In the genomic region with DNA sequence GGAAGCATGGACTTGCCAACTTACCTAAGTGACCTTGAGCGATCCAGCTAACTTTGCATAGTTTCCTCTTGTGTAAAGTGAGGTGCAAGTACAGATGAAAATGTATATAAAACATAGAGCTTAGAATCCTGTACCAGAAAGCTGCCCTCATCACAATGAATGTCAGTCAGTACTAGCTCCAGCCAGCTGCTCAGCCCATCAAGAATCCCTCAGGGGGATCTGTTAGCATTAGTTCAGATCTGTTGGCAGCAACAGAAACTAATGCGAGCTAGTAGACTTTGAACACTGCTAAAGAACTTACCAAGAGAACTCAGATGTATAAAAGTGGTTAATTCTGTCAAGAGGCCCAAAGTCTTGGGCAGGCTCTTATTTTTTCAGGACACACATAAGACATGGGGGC, we compare ENCODE assay signal across 22 cellular contexts. TPM values are rescaled to one million over a fixed set of nuclear protein-coding genes. Genes with fewer than 3 reads are reported as not detected.
A peak's percentile ranks its signal among the peaks of the same experiment; 100 is the strongest.
DNase-seq lines count a peak whose midpoint lies in the region; ATAC-seq, FAIRE-seq and TF ChIP-seq lines count a peak whose summit lies in the region.
"Had no signal": no experiment of that assay in that cellular context is flagged by ENCODE, and none has a peak within 500 bp of the region (broad histone marks: within the 10 kb centered on the region; RNA-seq: fewer than 3 reads in every experiment).

No MANE protein-coding gene starts in this region.

- H3K56ac ChIP-seq in IMR-90 (ENCODE audit: extremely low read depth, insufficient read depth, low read length) = no peak overlapping the region

- no peak overlapping the region for H3K4me2 ChIP-seq in IMR-90 (ENCODE audit: low read depth, low read length)

- TF ChIP-seq CTCF in IMR-90 (conservative IDR thresholded peaks at IDR 0.05; ENCODE audit: low read depth, low read length) = no peak
- no peak for TF ChIP-seq CTCF in body of pancreas (IDR thresholded peaks at IDR 0.05)
- no peak for TF ChIP-seq CTCF in liver (IDR thresholded peaks at IDR 0.05; ENCODE audit: low read depth, low read length, missing input control)
- TF ChIP-seq CTCF in stomach (IDR thresholded peaks at IDR 0.05) = no peak

- intact Hi-C loops in IMR-90 (cut with micrococcal nuclease) = no loop called here
- intact Hi-C loops in body of pancreas (cut with DNase I) = no loop called here
- intact Hi-C loops in stomach (cut with DNase I; ENCODE audit: low total_unique reads) = no loop called here

- CTCF ChIA-PET in IMR-90 (lab: Yijun Ruan, JAX) = interaction anchor here (1.3 kb wide), 1 partner anchor 9 kb away, joined by 6 read pairs; no protein-coding TSS in a partner anchor

- H3K9me3 ChIP-seq in IMR-90 (ENCODE audit: control insufficient read depth, insufficient read depth, low read length) = no peaks in the 10 kb centered on the region
- no peaks in the 10 kb centered on the region for H3K9me3 ChIP-seq in body of pancreas
- H3K9me3 ChIP-seq in liver (ENCODE audit: control insufficient read depth in 4 of 4, low read length in 3 of 4) = no peaks in the 10 kb centered on the region
- H3K9me3 ChIP-seq in stomach = no peaks in the 10 kb centered on the region

- 0 out of 2 replicates have a peak overlapping the region, but pooled peaks have one; percentile 4 for H3K4ac ChIP-seq in IMR-90 (ENCODE audit: low read depth, low read length)

- no peak overlapping the region for H2BK120ac ChIP-seq in IMR-90 (ENCODE audit: low read depth, low read length)

- peaks cover 40 to 88% of the 10 kb centered on the region in 2 experiments; a peak in 3 of 4 replicates for H3K79me1 ChIP-seq in IMR-90 (ENCODE audit: low read depth in 1 of 2, low read length in 2 of 2)

- H2AFZ ChIP-seq in IMR-90 (replicated peaks; ENCODE audit: low read length, poor library complexity) = no peak overlapping the region

- H2BK15ac ChIP-seq in IMR-90 (ENCODE audit: low read depth, low read length) = no peak overlapping the region

- H3K4me3 ChIP-seq in IMR-90 (ENCODE audit: insufficient read depth, low read depth, low read length) (no peak overlapping the region), body of pancreas (no peak overlapping the region), liver (ENCODE audit: low read depth in 1 of 3, low read length in 3 of 3) (no peak overlapping the region), stomach (no peak overlapping the region)
- H3K4me3 ChIP-seq: cardiac muscle cell, GM12878 had no signal

- H3K23ac ChIP-seq in IMR-90 (ENCODE audit: low read depth, low read length) = no peak overlapping the region

- H3K4me1 ChIP-seq in IMR-90 (ENCODE audit: control insufficient read depth, insufficient read depth, low read length) (peaks cover 22% of the 10 kb centered on the region), body of pancreas (peaks cover 42% of the 10 kb centered on the region), liver (ENCODE audit: control insufficient read depth in 4 of 4, insufficient read depth in 4 of 4, low read length in 3 of 4) (peaks cover 4 to 13% (median 9%) of the 10 kb centered on the region in 4 donors), stomach (peaks cover 8 to 80% (median 36%) of the 10 kb centered on the region in 4 donors)

- H4K91ac ChIP-seq in IMR-90 (ENCODE audit: insufficient read depth, low read depth, low read length) = no peak overlapping the region

- no peak overlapping the region for H4K5ac ChIP-seq in IMR-90 (ENCODE audit: low read depth, low read length)

- dilution Hi-C loops in IMR-90 (cut with HindIII; ENCODE audit: low sequenced_read_pairs, unreplicated experiment) = no loop called here

- ATAC-seq in IMR-90 (ENCODE audit: low read depth) = no peak
- ATAC-seq in body of pancreas = no peak
- no peak for ATAC-seq in HG02852 (IDR thresholded peaks at IDR 0.05; ENCODE audit: unreplicated experiment)
- no peak for ATAC-seq in GM18909 (IDR thresholded peaks at IDR 0.05; ENCODE audit: poor library complexity, unreplicated experiment)
- ATAC-seq: GM12878 had no signal

- no peak for TF ChIP-seq RAD21 in IMR-90 (IDR thresholded peaks at IDR 0.05; ENCODE audit: low read length)
- no peak for TF ChIP-seq RAD21 in liver (IDR thresholded peaks at IDR 0.05)

- no peak for DNase-seq in IMR-90
- DNase-seq in body of pancreas = no peak
- DNase-seq in stomach = no peak
- no peak for DNase-seq in GM12892 (ENCODE audit: insufficient read length)
- DNase-seq: activated CD4-positive, CD25-positive, alpha-beta regulatory T cell; activated CD8-positive, alpha-beta memory T cell treated with anti-CD3 and anti-CD28 coated beads for 24 hours; activated naive CD8-positive, alpha-beta T cell treated with anti-CD3 and anti-CD28 coated beads, Interleukin-2, amount 10 ng/mL, durations not matched to agents 7 days and 5 days; effector memory CD4-positive, alpha-beta T cell; GDM1; MM.1S; NCI-H1694; nephron progenitor cell; SIG-M5 had no signal

- H3K9me1 ChIP-seq in IMR-90 (ENCODE audit: insufficient read depth, low read length) = peaks cover 41% of the 10 kb centered on the region

- TF ChIP-seq POLR2A in IMR-90 (IDR thresholded peaks at IDR 0.05; ENCODE audit: low read depth, low read length) = no peak
- no peak for TF ChIP-seq POLR2A in body of pancreas (IDR thresholded peaks at IDR 0.05)
- no peak for TF ChIP-seq POLR2A in stomach (IDR thresholded peaks at IDR 0.05)
- TF ChIP-seq POLR2A in GM12892 (IDR thresholded peaks at IDR 0.05; ENCODE audit: low read depth, low read length) = no peak

- H3K9ac ChIP-seq in IMR-90 (ENCODE audit: low read depth, low read length) = no peak overlapping the region
- H3K9ac ChIP-seq in liver (ENCODE audit: low read depth in 1 of 2, low read length in 2 of 2) = no peak overlapping the region

- H3K18ac ChIP-seq in IMR-90 (ENCODE audit: low read depth, low read length) = no peak overlapping the region; the same call in 1 of the 2 replicates

- in situ Hi-C loops in IMR-90 (cut with MboI; ENCODE audit: low sequenced_read_pairs) = no loop called here

- H3K36me3 ChIP-seq in IMR-90 (ENCODE audit: control insufficient read depth, insufficient read depth, low read length) = peaks cover 32% of the 10 kb centered on the region
- H3K36me3 ChIP-seq in body of pancreas (replicated peaks in 1 of 2; ENCODE audit: insufficient read depth in 1 of 2, low read depth in 2 of 2) = peaks cover 0 to 11% of the 10 kb centered on the region in 2 donors
- H3K36me3 ChIP-seq in liver (ENCODE audit: control insufficient read depth in 4 of 4, insufficient read depth in 3 of 4, low read depth in 1 of 4, low read length in 3 of 4) = peaks cover 4 to 22% (median 16%) of the 10 kb centered on the region in 4 donors
- H3K36me3 ChIP-seq in stomach = peaks cover 20 to 65% (median 57%) of the 10 kb centered on the region in 4 donors

- H3K14ac ChIP-seq in IMR-90 (replicated peaks; ENCODE audit: low read depth, low read length) = peak overlapping the region; percentile 16; the same call in 1 of the 2 replicates

- H3K27me3 ChIP-seq in IMR-90 (ENCODE audit: control insufficient read depth, insufficient read depth, low read length) (no peaks in the 10 kb centered on the region), body of pancreas (no peaks in the 10 kb centered on the region), liver (ENCODE audit: control insufficient read depth in 4 of 4, insufficient read depth in 4 of 4, low read length in 3 of 4) (no peaks in the 10 kb centered on the region), stomach (no peaks in the 10 kb centered on the region)
- H3K27me3 ChIP-seq: cardiac muscle cell had no signal

- no peak overlapping the region for H2AK9ac ChIP-seq in IMR-90 (replicated peaks; ENCODE audit: low read depth, low read length, poor library complexity)

- H4K20me1 ChIP-seq in IMR-90 (ENCODE audit: insufficient read depth, low read length) = peaks cover 15% of the 10 kb centered on the region; the same call in 1 of the 2 replicates

- H4K8ac ChIP-seq in IMR-90 (ENCODE audit: low read depth in 2 of 2, low read length in 2 of 2) = no peak overlapping the region; a peak in 1 of 4 replicates

- no peak overlapping the region for H2BK20ac ChIP-seq in IMR-90 (ENCODE audit: low read depth, low read length)

- H2BK5ac ChIP-seq in IMR-90 (ENCODE audit: low read depth, low read length, poor library complexity, severe bottlenecking) = peak overlapping the region; percentile 24

- H3K27ac ChIP-seq in IMR-90 (ENCODE audit: insufficient read depth, low read length) (peak overlapping the region; percentile 3; the same call in 1 of the 2 replicates), body of pancreas (peak overlapping the region in 3 of 4 donors; percentile 21 to 88 (median 32)), liver (ENCODE audit: low read depth in 1 of 2, low read length in 2 of 2) (peak overlapping the region; percentile 51 to 79), stomach (peak overlapping the region; percentile 36 to 90 (median 87))
- H3K27ac ChIP-seq: cardiac muscle cell had no signal

- no peak for TF ChIP-seq EP300 in stomach (IDR thresholded peaks at IDR 0.05)

- FAIRE-seq in GM12892 (lab: Jason Lieb, UNC) = no peak
- FAIRE-seq: D721Med had no signal

- no peak overlapping the region for H2AK5ac ChIP-seq in IMR-90 (ENCODE audit: low read depth, low read length)

- POLR2A ChIA-PET in IMR-90 (lab: Charles Lee; ENCODE audit: unreplicated experiment) = no interaction called here

- no TSS peak for BruUV-seq in IMR-90 (replicated peaks; lab: Mats Ljungman, UMichigan)

- 88% methylated on average over 1 of the region's 2 CpGs; no CpG with 5 or more reads in 1 of the 2 experiments for WGBS in IMR-90 (ENCODE audit: extremely low coverage in 2 of 2, insufficient read length in 1 of 2), 2 experiments
- 92 to 94% methylated on average over 2 of the region's 2 CpGs for WGBS in body of pancreas, 2 donors
- WGBS in liver = 85% methylated on average over 2 of the region's 2 CpGs
- 83 to 98% (median 91%) methylated on average over 2 of the region's 2 CpGs for WGBS in stomach, 5 donors

TF ChIP-seq in liver, 16 proteins besides CTCF, POLR2A, EP300 and RAD21 (continues in another document):
- TF ChIP-seq HNF4G (IDR thresholded peaks at IDR 0.05) = no peak
- no peak for TF ChIP-seq YY1 (IDR thresholded peaks at IDR 0.05)

RNA-seq across cellular contexts. Expression of a gene that starts 6.3 kb away (rescaled TPM):
- not detected in 2 replicates for total RNA-seq in IMR-90 (2012; rRNA removed)
- polyA plus RNA-seq in IMR-90 (2012; rRNA removed) = 0.10 TPM in 1 of 2 replicates, not detected in the other
- polyA plus RNA-seq in IMR-90 (2012; cell fraction: cytosol; rRNA removed) = 0.27 TPM in 1 of 2 replicates, not detected in the other
- 0.11 and 0.21 TPM in 2 replicates for polyA plus RNA-seq in IMR-90 (2012; cell fraction: nucleus; rRNA removed; ENCODE audit: low replicate concordance)
- total RNA-seq in body of pancreas = not detected
- total RNA-seq in liver = not detected
- not detected for polyA plus RNA-seq in liver
- total RNA-seq in stomach = not detected
- not detected for polyA plus RNA-seq in stomach
- not detected for polyA plus RNA-seq in GM12892 (2012; ENCODE audit: missing spikeins)
- total RNA-seq: cardiac muscle cell, fibroblast of villous mesenchyme, GM12878, NCI-H460 had no signal
- polyA plus RNA-seq: BJ, GM12878 had no signal

RNA-seq across cellular contexts. Expression of a gene that starts 29.3 kb away (rescaled TPM):
- total RNA-seq in IMR-90 (2012; rRNA removed) (637 and 765 TPM in 2 replicates), body of pancreas (100 to 1,000 TPM in 1 of 2 donors, 10 to 100 TPM in 1; 68.2 to 194 TPM), liver (10 to 100 TPM; 74.2 to 90.8 TPM), stomach (100 to 1,000 TPM in 3 of 5 donors, 10 to 100 TPM in 1, 1 to 10 TPM in 1; 6.4 to 225 (median 111) TPM)
- polyA plus RNA-seq in IMR-90 (2012; rRNA removed) (1,066 and 1,140 TPM in 2 replicates), liver (100 to 1,000 TPM; 169 to 181 TPM), stomach (100 to 1,000 TPM in 2 of 3 donors, 10 to 100 TPM in 1; 89.1 to 200 (median 166) TPM)
- polyA plus RNA-seq in IMR-90 (2012; cell fraction: cytosol; rRNA removed) = 293 and 869 TPM in 2 replicates
- 63.7 and 319 TPM in 2 replicates for polyA plus RNA-seq in IMR-90 (2012; cell fraction: nucleus; rRNA removed; ENCODE audit: low replicate concordance)
- 175 TPM for polyA plus RNA-seq in GM12892 (2012; ENCODE audit: missing spikeins)

Comparison
In these comparisons a context has a peak if more than half of its experiments do, and no peak if none do; other contexts are left out.
1. H3K27ac ChIP-seq: peak in every context shown above with its lines; median percentile 87 in stomach; 65 in liver; 32 in body of pancreas; 3 in IMR-90.